In the genomic region with DNA sequence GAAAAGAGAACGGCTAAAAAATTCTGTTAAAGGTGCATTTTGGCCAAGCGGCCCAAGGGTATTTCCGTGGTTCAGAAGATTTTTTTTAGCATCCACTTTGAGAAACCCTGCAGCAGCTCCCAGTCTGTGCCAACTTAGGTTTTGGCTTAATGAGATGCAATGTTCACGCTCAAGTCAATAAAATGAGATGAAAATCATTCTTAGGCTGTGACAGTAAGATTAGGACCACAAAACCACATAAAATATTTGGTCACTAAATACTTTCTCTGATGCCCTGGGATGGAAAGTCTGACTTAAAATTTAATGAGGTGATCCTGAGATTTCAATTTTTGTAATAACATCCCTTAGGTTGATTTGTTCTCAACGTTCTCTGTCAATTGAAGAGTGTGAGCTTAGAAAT, we compare ENCODE assay signal across 14 cellular contexts.
DNase-seq lines count a peak whose midpoint lies in the region; ATAC-seq and TF ChIP-seq lines count a peak whose summit lies in the region.
"Had no signal": no experiment of that assay in that cellular context is flagged by ENCODE, and none has a peak within 500 bp of the region (broad histone marks: within the 10 kb centered on the region; RNA-seq: fewer than 3 reads in every experiment).

No MANE protein-coding gene starts in this region.

- H3K27me3 Mint-ChIP-seq in osteocyte (ENCODE audit: unreplicated experiment) (peaks cover 72% of the 10 kb centered on the region), progenitor cell of endocrine pancreas (peaks cover 10% of the 10 kb centered on the region)

- H3K4me3 Mint-ChIP-seq in osteocyte (ENCODE audit: unreplicated experiment) (no peak overlapping the region), progenitor cell of endocrine pancreas (ENCODE audit: low read depth) (no peak overlapping the region)
- H3K4me3 Mint-ChIP-seq: CD4-positive, alpha-beta T cell had no signal

- peaks cover 15% of the 10 kb centered on the region for H3K4me1 Mint-ChIP-seq in osteocyte (ENCODE audit: unreplicated experiment)
- peaks cover 3% of the 10 kb centered on the region for H3K4me1 Mint-ChIP-seq in progenitor cell of endocrine pancreas (ENCODE audit: low read depth)

- no peaks in the 10 kb centered on the region for H3K36me3 Mint-ChIP-seq in osteocyte (ENCODE audit: unreplicated experiment)
- H3K36me3 Mint-ChIP-seq in progenitor cell of endocrine pancreas (ENCODE audit: insufficient read depth): no peaks in the 10 kb centered on the region

- TF ChIP-seq CTCF in osteocyte (IDR thresholded peaks at IDR 0.05) (no peak), progenitor cell of endocrine pancreas (IDR thresholded peaks at IDR 0.05; ENCODE audit: unreplicated experiment) (no peak)

- DNase-seq in EH (ENCODE audit: low read depth): peak; percentile 56
- peak; percentile 73 for DNase-seq in RPMI7951 (ENCODE audit: low read depth)
- DNase-seq in osteocyte (ENCODE audit: extremely low spot score, unreplicated experiment): no peak
- DNase-seq in DMS114 treated with DMSO at 0.1 percent for 48 hours (lab: John Stamatoyannopoulos, UW; ENCODE audit: unreplicated experiment): no peak
- DNase-seq in progenitor cell of endocrine pancreas (ENCODE audit: low spot score, unreplicated experiment): no peak
- DNase-seq: ACHN; BE2C; Caco-2; CD4-positive, alpha-beta T cell; DMS153; DMS79; GF-D8; GM23248 had no signal

- no peak for ATAC-seq in GM21515 (IDR thresholded peaks at IDR 0.05; ENCODE audit: unreplicated experiment)

- no peaks in the 10 kb centered on the region for H3K9me3 Mint-ChIP-seq in osteocyte (ENCODE audit: unreplicated experiment)
- no peaks in the 10 kb centered on the region for H3K9me3 Mint-ChIP-seq in progenitor cell of endocrine pancreas (ENCODE audit: low read depth)
- H3K9me3 Mint-ChIP-seq: CD4-positive, alpha-beta T cell had no signal

- H3K27ac Mint-ChIP-seq in osteocyte (ENCODE audit: unreplicated experiment) (peak overlapping the region; percentile 2), progenitor cell of endocrine pancreas (no peak overlapping the region)
- H3K27ac Mint-ChIP-seq: CD4-positive, alpha-beta T cell had no signal

Comparison
In these comparisons a context has a peak if more than half of its experiments do, and no peak if none do; other contexts are left out.
1. DNase-seq: peak in EH (single experiment) and RPMI7951 (single experiment); none in osteocyte (single experiment), DMS114 treated with DMSO at 0.1 percent for 48 hours (single experiment) and progenitor cell of endocrine pancreas (single experiment).